In the genomic region with DNA sequence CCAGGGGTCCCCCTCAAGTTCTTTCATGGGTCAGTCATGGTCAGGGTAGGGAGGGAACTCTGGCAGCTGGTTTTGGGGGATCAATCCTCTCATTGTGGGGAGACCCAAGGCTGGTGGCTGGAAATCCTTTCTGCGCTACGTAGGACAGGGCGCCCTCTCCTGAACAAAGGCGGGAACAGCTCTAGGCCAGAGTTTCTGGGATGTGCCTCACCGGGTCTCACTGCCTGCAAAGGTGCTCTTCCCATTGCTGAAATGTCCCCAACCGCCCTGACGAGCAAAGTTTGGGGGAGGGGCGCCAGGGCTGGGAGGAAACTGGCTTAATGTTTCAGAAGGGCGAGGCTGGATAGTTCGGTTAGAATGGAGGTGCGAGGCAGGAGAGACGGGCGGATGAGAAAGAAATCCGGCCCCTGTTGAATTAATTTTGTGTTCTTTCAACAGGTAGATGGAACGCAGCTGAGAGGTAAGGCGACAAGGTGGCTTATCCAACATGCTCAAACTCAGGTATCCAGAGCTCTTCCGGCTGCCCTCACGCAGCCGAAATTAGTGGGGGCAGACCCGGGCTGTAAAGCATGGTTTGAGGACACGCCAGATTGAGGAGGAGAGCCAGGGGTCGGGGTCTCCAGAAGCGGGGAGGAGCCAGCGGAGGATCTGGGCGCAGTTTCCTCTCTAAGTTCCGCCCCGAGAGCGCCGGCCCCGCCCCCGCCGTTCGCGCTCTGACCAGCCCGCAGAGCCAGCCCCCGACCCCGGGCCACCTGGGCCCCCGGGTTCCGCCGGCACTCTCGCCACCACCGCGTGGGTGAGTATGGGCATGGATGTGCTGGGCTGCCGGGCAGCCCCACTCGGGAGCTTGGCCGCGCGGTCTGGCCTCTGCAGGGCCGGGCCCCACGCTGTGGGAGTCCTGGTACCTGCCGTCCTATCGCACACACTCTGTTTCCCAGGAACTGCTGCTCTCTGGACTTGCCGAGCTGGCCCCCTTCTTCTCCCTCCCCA, we compare ENCODE assay signal across 8 cellular contexts. TPM values are rescaled to one million over a fixed set of nuclear protein-coding genes. Genes with fewer than 3 reads are reported as not detected.
A peak's percentile ranks its signal among the peaks of the same experiment; 100 is the strongest.
DNase-seq lines count a peak whose midpoint lies in the region; ATAC-seq and TF ChIP-seq lines count a peak whose summit lies in the region.

Gene PGAP2 (plus strand): TSS at position 705 of the 990 bp plus-strand sequence. CDS start 2,700 bp downstream, outside the sequence.

- H3K27me3 ChIP-seq in HL-60 (ENCODE audit: insufficient read depth, poor library complexity, severe bottlenecking) (no peaks in the 10 kb centered on the region), PC-3 (ENCODE audit: low read length) (no peaks in the 10 kb centered on the region), thoracic aorta (replicated peaks; ENCODE audit: insufficient read depth) (no peaks in the 10 kb centered on the region)

- H3K4me1 ChIP-seq in PC-3 (ENCODE audit: insufficient read depth, low read length), result peaks cover 12% of the 10 kb centered on the region
- H3K4me1 ChIP-seq in thoracic aorta (ENCODE audit: control insufficient read depth in 1 of 2, low read depth in 2 of 2), result peaks cover 0 to 9% of the 10 kb centered on the region in 2 donors

- peak; percentile 78 for TF ChIP-seq CTCF in C4-2B (conservative IDR thresholded peaks at IDR 0.05)
- peak; percentile 95 for TF ChIP-seq CTCF in HL-60 (IDR thresholded peaks at IDR 0.05; ENCODE audit: insufficient read depth, low read length)
- peak; percentile 72 for TF ChIP-seq CTCF in PC-3 (conservative IDR thresholded peaks at IDR 0.05; ENCODE audit: low read depth, low read length)
- peak; percentile 86 for TF ChIP-seq CTCF in fibroblast of the aortic adventitia (IDR thresholded peaks at IDR 0.05; ENCODE audit: insufficient read depth, low read length)
- TF ChIP-seq CTCF in nephron (IDR thresholded peaks at IDR 0.05; ENCODE audit: unreplicated experiment in 3 of 3), result peak; percentile 55 to 64 (median 56)
- TF ChIP-seq CTCF in thoracic aorta (IDR thresholded peaks at IDR 0.05), result peak; percentile 46

- BruUV-seq in PC-3 (replicated peaks; lab: Mats Ljungman, UMichigan), result no TSS peak

- H2AFZ ChIP-seq in PC-3 (ENCODE audit: low read length), result peak within 1 kb of the TSS; percentile 100

- no peaks in the 10 kb centered on the region for H3K36me3 ChIP-seq in PC-3 (ENCODE audit: low read depth, low read length)
- H3K36me3 ChIP-seq in thoracic aorta, result no peaks in the 10 kb centered on the region

- H3K79me2 ChIP-seq in PC-3 (ENCODE audit: low read length), result no peaks in the 10 kb centered on the region

- POLR2A ChIA-PET in PC-3 (lab: Charles Lee; ENCODE audit: unreplicated experiment), result interaction anchor here (0.5 kb wide), 1 partner anchor 333 kb away, joined by 3 read pairs; no protein-coding TSS in a partner anchor

- peak within 1 kb of the TSS; percentile 70 for H3K9ac ChIP-seq in PC-3 (ENCODE audit: low read length)

- H3K27ac Mint-ChIP-seq in activated T-helper 2 cell treated with anti-CD3 and anti-CD28 coated beads, Interferon-gamma antibody, Interleukin-2, Interleukin-4, amounts not matched to agents 10 μg/mL and 5 μg/mL and 100 μg/mL, durations not matched to agents 14 hours and 24 hours and 36 hours, result peak within 1 kb of the TSS; percentile 88
- peak within 1 kb of the TSS; percentile 73 to 88 (median 78) for H3K27ac Mint-ChIP-seq in nephron

- DNase-seq in HL-60 (ENCODE audit: low read depth in 1 of 2, low spot score in 1 of 2), result peak; percentile 70 to 77
- DNase-seq in PC-3, result peak; percentile 73
- peak; percentile 53 for DNase-seq in activated T-helper 2 cell treated with anti-CD3 and anti-CD28 coated beads, Interferon-gamma antibody, Interleukin-2, Interleukin-4, amounts not matched to agents 10 μg/mL and 5 μg/mL and 100 μg/mL, durations not matched to agents 14 hours and 24 hours and 36 hours (ENCODE audit: low spot score)
- peak; percentile 53 for DNase-seq in fibroblast of the aortic adventitia (ENCODE audit: low read depth)
- no peak for DNase-seq in thoracic aorta (ENCODE audit: low spot score)

- H3K9me3 ChIP-seq in PC-3 (ENCODE audit: low read length) (no peaks in the 10 kb centered on the region), thoracic aorta (no peaks in the 10 kb centered on the region)

- no peaks in the 10 kb centered on the region for H3K9me2 ChIP-seq in PC-3 (replicated peaks; ENCODE audit: low read length)

- H3F3A ChIP-seq in PC-3 (ENCODE audit: low read length, unreplicated experiment), result no peaks in the 10 kb centered on the region

- CTCF ChIA-PET in PC-3 (lab: Charles Lee), result interaction anchor here (0.5 to 1.1 kb wide), 8 partner anchors 10 to 100 kb away, joined by 3 to 7 read pairs (median 4); partner anchors contain the start of genes NUP98 and RHOG

- no peaks in the 10 kb centered on the region for H3K27me3 Mint-ChIP-seq in activated T-helper 2 cell treated with anti-CD3 and anti-CD28 coated beads, Interferon-gamma antibody, Interleukin-2, Interleukin-4, amounts not matched to agents 10 μg/mL and 5 μg/mL and 100 μg/mL, durations not matched to agents 14 hours and 24 hours and 36 hours (ENCODE audit: low read depth)
- no peaks in the 10 kb centered on the region for H3K27me3 Mint-ChIP-seq in nephron (ENCODE audit: low read depth)

- peak within 1 kb of the TSS; percentile 95 for H3K4me2 ChIP-seq in PC-3 (ENCODE audit: low read length)

- intact Hi-C loops in PC-3 (cut with micrococcal nuclease), result loop anchor here (1.0 to 5.0 kb wide), 4 partner anchors 11 to 36 kb away; partner anchors contain the start of genes NUP98 and RHOG
- intact Hi-C loops in activated T-helper 2 cell treated with anti-CD3 and anti-CD28 coated beads, Interferon-gamma antibody, Interleukin-2, Interleukin-4, amounts not matched to agents 10 μg/mL and 5 μg/mL and 100 μg/mL, durations not matched to agents 14 hours and 24 hours and 36 hours (cut with micrococcal nuclease), result loop anchor here (1.0 kb wide), 1 partner anchor 11 kb away; the partner anchor contains the start of gene NUP98

- peak within 1 kb of the TSS; percentile 96 for H3K4me3 Mint-ChIP-seq in activated T-helper 2 cell treated with anti-CD3 and anti-CD28 coated beads, Interferon-gamma antibody, Interleukin-2, Interleukin-4, amounts not matched to agents 10 μg/mL and 5 μg/mL and 100 μg/mL, durations not matched to agents 14 hours and 24 hours and 36 hours (ENCODE audit: low read depth)
- H3K4me3 Mint-ChIP-seq in nephron, result peak within 1 kb of the TSS; percentile 95 to 99 (median 96)

- H4K20me1 ChIP-seq in PC-3 (ENCODE audit: low read length), result no peaks in the 10 kb centered on the region

- ATAC-seq in GM19324 (IDR thresholded peaks at IDR 0.05; ENCODE audit: low FRiP score, unreplicated experiment), result peak; percentile 56
- peak; percentile 65 for ATAC-seq in PC-3
- no peak for ATAC-seq in thoracic aorta (ENCODE audit: insufficient number of reproducible peaks, low FRiP score, low read depth)

- H3K27ac ChIP-seq in C4-2B (peak within 1 kb of the TSS; percentile 82), HL-60 (replicated peaks) (peak within 1 kb of the TSS; percentile 69), PC-3 (ENCODE audit: low read length) (no peak within 1 kb of the TSS), thoracic aorta (peak within 1 kb of the TSS in 1 of 2 donors; percentile 31)

- peaks cover 22% of the 10 kb centered on the region for H3K4me1 Mint-ChIP-seq in activated T-helper 2 cell treated with anti-CD3 and anti-CD28 coated beads, Interferon-gamma antibody, Interleukin-2, Interleukin-4, amounts not matched to agents 10 μg/mL and 5 μg/mL and 100 μg/mL, durations not matched to agents 14 hours and 24 hours and 36 hours (ENCODE audit: low read depth)
- H3K4me1 Mint-ChIP-seq in nephron, result peaks cover 15% of the 10 kb centered on the region

- H3K9me3 Mint-ChIP-seq in activated T-helper 2 cell treated with anti-CD3 and anti-CD28 coated beads, Interferon-gamma antibody, Interleukin-2, Interleukin-4, amounts not matched to agents 10 μg/mL and 5 μg/mL and 100 μg/mL, durations not matched to agents 14 hours and 24 hours and 36 hours, result no peaks in the 10 kb centered on the region
- no peaks in the 10 kb centered on the region for H3K9me3 Mint-ChIP-seq in nephron

- H3K36me3 Mint-ChIP-seq in activated T-helper 2 cell treated with anti-CD3 and anti-CD28 coated beads, Interferon-gamma antibody, Interleukin-2, Interleukin-4, amounts not matched to agents 10 μg/mL and 5 μg/mL and 100 μg/mL, durations not matched to agents 14 hours and 24 hours and 36 hours (ENCODE audit: low read depth), result no peaks in the 10 kb centered on the region
- H3K36me3 Mint-ChIP-seq in nephron (ENCODE audit: low read depth), result no peaks in the 10 kb centered on the region

- H3K4me3 ChIP-seq in HL-60 (replicated peaks; ENCODE audit: insufficient read depth, low read length), result peak within 1 kb of the TSS; percentile 82
- peak within 1 kb of the TSS; percentile 85 for H3K4me3 ChIP-seq in PC-3 (ENCODE audit: low read length)
- peak within 1 kb of the TSS; percentile 80 for H3K4me3 ChIP-seq in fibroblast of the aortic adventitia (ENCODE audit: low read depth, low read length)
- peak within 1 kb of the TSS; percentile 96 for H3K4me3 ChIP-seq in thoracic aorta

RNA-seq across cellular contexts. Expression of gene PGAP2, which starts in this region (rescaled TPM):
- total RNA-seq in PC-3 (2014; rRNA removed) (21.7 and 25.9 TPM in 2 replicates), fibroblast of the aortic adventitia (ENCODE audit: low replicate concordance) (5.6 and 15.2 TPM in 2 replicates), thoracic aorta (10 to 100 TPM in 1 of 2 donors, 1 to 10 TPM in 1; 4.4 to 22.5 TPM)
- total RNA-seq in activated T-helper 2 cell treated with anti-CD3 and anti-CD28 coated beads, Interferon-gamma antibody, Interleukin-2, Interleukin-4, amounts not matched to agents 10 μg/mL and 5 μg/mL and 100 μg/mL, durations not matched to agents 14 hours and 24 hours and 36 hours, result 23.8 and 30.3 TPM in 2 replicates
